In genomic region chr5:157693816-157694215, GRCh38 we compare ENCODE assay signal across 14 cellular contexts. TPM values are rescaled to one million over a fixed set of nuclear protein-coding genes. Genes with fewer than 3 reads are reported as not detected.
"Had no signal": no experiment of that assay in that cellular context is flagged by ENCODE, and none has a peak within 500 bp of the region (broad histone marks: within the 10 kb centered on the region; RNA-seq: fewer than 3 reads in every experiment).

No MANE protein-coding gene starts in this region.

RNA-seq across cellular contexts. Expression of gene C5orf52, which starts 22.5 kb away (rescaled TPM):
- total RNA-seq: activated B cell treated with CpG ODN at 0.5 μM for 24 hours; activated CD4-positive, alpha-beta memory T cell treated with anti-CD3 and anti-CD28 coated beads for 36 hours; activated CD4-positive, alpha-beta memory T cell treated with anti-CD3 and anti-CD28 coated beads, Interleukin-2, amount 10 ng/mL, durations not matched to agents 7 days and 5 days; activated CD4-positive, alpha-beta T cell treated with anti-CD3 and anti-CD28 coated beads for 36 hours; activated CD4-positive, alpha-beta T cell treated with anti-CD3 and anti-CD28 coated beads, Interleukin-2, amount 10 ng/mL, durations not matched to agents 7 days and 5 days; activated CD8-positive, alpha-beta memory T cell treated with anti-CD3 and anti-CD28 coated beads for 36 hours; activated CD8-positive, alpha-beta T cell treated with anti-CD3 and anti-CD28 coated beads for 36 hours; activated CD8-positive, alpha-beta T cell treated with anti-CD3 and anti-CD28 coated beads, Interleukin-2, amount 10 ng/mL, durations not matched to agents 7 days and 5 days; T-cell; T-helper 1 cell treated with Interleukin-12 subunit alpha and Interleukin-12 subunit beta and Interleukin-4 antibody, amounts not matched to agents 30 ng/mL and 1 ng/mL, for 36 hours; T-helper 17 cell; T-helper 2 cell treated with Interferon-gamma antibody and Interleukin-4, amounts not matched to agents 100 ng/mL and 5 ng/mL, for 36 hours; WTC11 had no signal

RNA-seq across cellular contexts. Expression of gene SOX30, which starts 41.6 kb away (rescaled TPM):
- total RNA-seq: activated CD4-positive, alpha-beta T cell treated with anti-CD3 and anti-CD28 coated beads, Interleukin-2, amount 10 ng/mL, durations not matched to agents 24 days and 14 days had no signal
